In genomic region chr1:111875640-111876039, GRCh38 we compare ENCODE assay signal across 16 cellular contexts.
DNase-seq lines count a peak whose midpoint lies in the region; ATAC-seq, FAIRE-seq and TF ChIP-seq lines count a peak whose summit lies in the region.
"Had no signal": no experiment of that assay in that cellular context is flagged by ENCODE, and none has a peak within 500 bp of the region (broad histone marks: within the 10 kb centered on the region; RNA-seq: fewer than 3 reads in every experiment).

No MANE protein-coding gene starts in this region.

- TF ChIP-seq CTCF in heart left ventricle (IDR thresholded peaks at IDR 0.05) (no peak), esophagus muscularis mucosa (IDR thresholded peaks at IDR 0.05) (no peak)

- H3K4me3 Mint-ChIP-seq in activated naive CD8-positive, alpha-beta T cell treated with anti-CD3 and anti-CD28 coated beads, Interleukin-2, amount 50 U/mL, for 24 hours, result no peak overlapping the region
- H3K4me3 Mint-ChIP-seq: B cell; CD8-positive, alpha-beta T cell had no signal

- no peak for DNase-seq in heart left ventricle
- no peak for DNase-seq in cardiac septum (ENCODE audit: low spot score)
- DNase-seq in esophagus muscularis mucosa (ENCODE audit: extremely low spot score), result no peak
- DNase-seq in activated naive CD8-positive, alpha-beta T cell treated with anti-CD3 and anti-CD28 coated beads, Interleukin-2, amount 50 U/mL, for 24 hours, result no peak
- DNase-seq: Calu3; CD8-positive, alpha-beta T cell; DMS79 treated with DMSO at 0.1 percent for 48 hours; GM23248 had no signal

- peak in 3 of 4 donors; percentile 5 to 15 (median 11) for ATAC-seq in heart left ventricle
- no peak for ATAC-seq in GM21576 (IDR thresholded peaks at IDR 0.05; ENCODE audit: unreplicated experiment)
- ATAC-seq in activated naive CD8-positive, alpha-beta T cell treated with anti-CD3 and anti-CD28 coated beads, Interleukin-2, amount 50 U/mL, for 24 hours, result no peak
- ATAC-seq: CD8-positive, alpha-beta T cell; GM12878; HepG2 had no signal

- H3K36me3 ChIP-seq in heart left ventricle (no peaks in the 10 kb centered on the region), esophagus muscularis mucosa (no peaks in the 10 kb centered on the region)
- H3K36me3 ChIP-seq: BLaER1 treated with 17β-estradiol and CSF1 and Interleukin-3, amounts not matched to agents 10 nM and 100 nM; HAP-1 had no signal

- intact Hi-C loops in heart left ventricle (cut with DNase I), result no loop called here
- intact Hi-C loops in cardiac septum (cut with DNase I), result no loop called here
- intact Hi-C loops in esophagus muscularis mucosa (cut with DNase I), result no loop called here

- H3K9me3 Mint-ChIP-seq in activated naive CD8-positive, alpha-beta T cell treated with anti-CD3 and anti-CD28 coated beads, Interleukin-2, amount 50 U/mL, for 24 hours, result no peaks in the 10 kb centered on the region
- H3K9me3 Mint-ChIP-seq: CD8-positive, alpha-beta T cell had no signal

- H3K27ac ChIP-seq in heart left ventricle (no peak overlapping the region), esophagus muscularis mucosa (replicated peaks in 1 of 4) (peak overlapping the region; percentile 36 to 52 (median 44))
- H3K27ac ChIP-seq: BLaER1 treated with 17β-estradiol and CSF1 and Interleukin-3, amounts not matched to agents 10 nM and 100 nM; GM23248 had no signal

- TF ChIP-seq POLR2A in heart left ventricle (IDR thresholded peaks at IDR 0.05) (no peak), esophagus muscularis mucosa (IDR thresholded peaks at IDR 0.05; ENCODE audit: low read depth) (no peak)

- WGBS in heart left ventricle, 4 donors, result 64 to 79% (median 68%) methylated on average over 3 of the region's 3 CpGs
- WGBS in esophagus muscularis mucosa, result 26% methylated on average over 3 of the region's 3 CpGs

- H3K9me3 ChIP-seq in heart left ventricle (no peaks in the 10 kb centered on the region), esophagus muscularis mucosa (no peaks in the 10 kb centered on the region)
- H3K9me3 ChIP-seq: BLaER1 treated with 17β-estradiol and CSF1 and Interleukin-3, amounts not matched to agents 10 nM and 100 nM; HAP-1 had no signal

- no peaks in the 10 kb centered on the region for H3K36me3 Mint-ChIP-seq in activated naive CD8-positive, alpha-beta T cell treated with anti-CD3 and anti-CD28 coated beads, Interleukin-2, amount 50 U/mL, for 24 hours (ENCODE audit: low read depth)
- H3K36me3 Mint-ChIP-seq: CD8-positive, alpha-beta T cell had no signal

- no peak overlapping the region for H3K27ac Mint-ChIP-seq in activated naive CD8-positive, alpha-beta T cell treated with anti-CD3 and anti-CD28 coated beads, Interleukin-2, amount 50 U/mL, for 24 hours
- H3K27ac Mint-ChIP-seq: B cell; CD8-positive, alpha-beta T cell had no signal

- FAIRE-seq in islet of Langerhans (lab: Jason Lieb, UNC), result peak; percentile 65
- FAIRE-seq: GM12878, GM19239, HepG2 had no signal

- H3K4me1 ChIP-seq in heart left ventricle (peaks cover 0 to 57% (median 18%) of the 10 kb centered on the region in 12 donors), esophagus muscularis mucosa (peaks cover 32 to 63% (median 58%) of the 10 kb centered on the region in 4 donors)
- H3K4me1 ChIP-seq: BLaER1 treated with 17β-estradiol and CSF1 and Interleukin-3, amounts not matched to agents 10 nM and 100 nM; HAP-1 had no signal

- no peaks in the 10 kb centered on the region for H3K4me1 Mint-ChIP-seq in activated naive CD8-positive, alpha-beta T cell treated with anti-CD3 and anti-CD28 coated beads, Interleukin-2, amount 50 U/mL, for 24 hours

- peaks cover 0 to 5% (median 0%) of the 10 kb centered on the region in 9 donors for H3K27me3 ChIP-seq in heart left ventricle
- no peaks in the 10 kb centered on the region for H3K27me3 ChIP-seq in esophagus muscularis mucosa
- H3K27me3 ChIP-seq: BLaER1 treated with 17β-estradiol and CSF1 and Interleukin-3, amounts not matched to agents 10 nM and 100 nM had no signal

- H3K27me3 Mint-ChIP-seq in activated naive CD8-positive, alpha-beta T cell treated with anti-CD3 and anti-CD28 coated beads, Interleukin-2, amount 50 U/mL, for 24 hours, result peaks cover 22% of the 10 kb centered on the region

- H3K4me3 ChIP-seq in heart left ventricle (no peak overlapping the region), esophagus muscularis mucosa (no peak overlapping the region)
- H3K4me3 ChIP-seq: BLaER1 treated with 17β-estradiol and CSF1 and Interleukin-3, amounts not matched to agents 10 nM and 100 nM; GM12878; GM23248; HAP-1 had no signal

- TF ChIP-seq EP300 in esophagus muscularis mucosa (IDR thresholded peaks at IDR 0.05), result no peak

Comparison
In these comparisons a context has a peak if more than half of its experiments do, and no peak if none do; other contexts are left out.
1. ATAC-seq: peak in heart left ventricle (3 of 4); none in GM21576 (single experiment) and activated naive CD8-positive, alpha-beta T cell treated with anti-CD3 and anti-CD28 coated beads, Interleukin-2, amount 50 U/mL, for 24 hours (single experiment).
2. H3K27ac ChIP-seq: peak in esophagus muscularis mucosa (4 of 4); none in heart left ventricle (0 of 12).